ENCODE assay signal across 16 cellular contexts in genomic region chr20:58553166-58553696, GRCh38. TPM values are rescaled to one million over a fixed set of nuclear protein-coding genes. Genes with fewer than 3 reads are reported as not detected.
"Had no signal": no experiment of that assay in that cellular context is flagged by ENCODE, and none has a peak within 500 bp of the region (broad histone marks: within the 10 kb centered on the region; RNA-seq: fewer than 3 reads in every experiment).

No MANE protein-coding gene starts in this region.

- H3K9me3 ChIP-seq: colonic mucosa, esophagus muscularis mucosa, heart right ventricle, tibial nerve had no signal

- H3K27me3 ChIP-seq: colonic mucosa, esophagus muscularis mucosa, tibial nerve had no signal

- DNase-seq: activated B cell treated with CpG ODN at 0.5 μM for 24 hours; activated CD4-positive, alpha-beta memory T cell treated with anti-CD3 and anti-CD28 coated beads for 36 hours; activated CD4-positive, alpha-beta T cell treated with anti-CD3 and anti-CD28 coated beads for 4 hours; activated naive CD4-positive, alpha-beta T cell treated with anti-CD3 and anti-CD28 coated beads for 36 hours; activated naive CD8-positive, alpha-beta T cell treated with anti-CD3 and anti-CD28 coated beads, Interleukin-2, amount 50 U/mL, for 24 hours; activated T-cell treated with anti-CD3 and anti-CD28 coated beads, Interleukin-2, amount 50 U/mL, for 4 hours; anterior cingulate cortex; brain microvascular endothelial cell; effector CD4-positive, alpha-beta T cell; heart right ventricle; midbrain; nephron progenitor cell; T-cell had no signal

- H3K27ac ChIP-seq: brain microvascular endothelial cell, colonic mucosa, esophagus muscularis mucosa, heart right ventricle, tibial nerve had no signal

- H3K36me3 ChIP-seq: brain microvascular endothelial cell, colonic mucosa, esophagus muscularis mucosa, heart right ventricle, tibial nerve had no signal

- H3K4me1 ChIP-seq: colonic mucosa, heart right ventricle, tibial nerve had no signal

- H3K4me3 ChIP-seq: colonic mucosa, esophagus muscularis mucosa, heart right ventricle, tibial nerve had no signal

RNA-seq across cellular contexts. Expression of gene APCDD1L, which starts 38.0 kb away (rescaled TPM):
- total RNA-seq: activated B cell treated with CpG ODN at 0.5 μM for 24 hours; activated CD4-positive, alpha-beta memory T cell treated with anti-CD3 and anti-CD28 coated beads for 36 hours; activated naive CD4-positive, alpha-beta T cell treated with anti-CD3 and anti-CD28 coated beads for 36 hours; activated T-cell treated with anti-CD3 and anti-CD28 coated beads, Interleukin-2, amount 50 U/mL, for 4 hours; T-cell had no signal
